ENCODE assay signal across 8 cellular contexts in the genomic region with DNA sequence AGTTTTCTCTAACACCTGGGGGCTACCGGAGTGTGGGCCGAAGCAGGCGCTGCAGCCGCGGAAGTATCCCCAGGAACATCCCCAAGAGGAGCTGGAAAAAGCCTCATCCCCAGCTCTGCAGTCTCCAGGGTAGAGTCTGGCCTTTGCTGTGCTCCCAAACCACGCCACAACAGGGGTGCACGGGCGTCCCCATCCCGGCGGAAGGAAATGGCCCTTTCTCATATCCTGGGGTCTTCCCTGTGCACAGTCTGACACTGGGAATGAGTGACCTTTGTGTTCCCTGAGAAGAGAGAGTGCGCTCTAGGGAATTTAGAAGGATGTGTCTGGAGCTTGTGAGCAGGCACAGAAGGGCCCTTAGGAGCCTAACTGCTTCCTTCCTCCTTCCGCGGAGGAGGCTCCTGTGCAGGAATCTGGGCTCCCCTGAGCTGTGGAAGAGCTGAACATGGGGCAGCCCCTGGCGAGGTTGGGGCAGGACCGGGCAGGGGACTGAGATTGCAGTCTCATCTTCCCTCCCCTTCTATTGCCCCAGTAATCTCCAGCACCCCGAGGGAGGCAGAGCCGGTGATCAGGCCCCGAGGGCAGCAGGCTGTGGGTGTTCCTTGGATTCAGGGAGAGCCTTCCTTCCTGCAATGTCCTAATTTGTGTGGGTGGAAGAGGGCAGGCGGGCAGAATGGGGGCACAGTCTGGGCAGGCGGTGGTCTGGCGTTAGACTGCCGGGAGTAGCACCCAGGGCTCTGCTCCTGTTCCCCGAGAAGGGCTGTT. TPM values are rescaled to one million over a fixed set of nuclear protein-coding genes. Genes with fewer than 3 reads are reported as not detected.
DNase-seq lines count a peak whose midpoint lies in the region; ATAC-seq and TF ChIP-seq lines count a peak whose summit lies in the region.
"Had no signal": no experiment of that assay in that cellular context is flagged by ENCODE, and none has a peak within 500 bp of the region (broad histone marks: within the 10 kb centered on the region; RNA-seq: fewer than 3 reads in every experiment).

No MANE protein-coding gene starts in this region.

- H3K27me3 ChIP-seq in iPS-18a (ENCODE audit: control insufficient read depth, insufficient read depth, low read length) (no peaks in the 10 kb centered on the region), stomach (no peaks in the 10 kb centered on the region)

- H3K9ac ChIP-seq in iPS-18a (ENCODE audit: low read length) = peak overlapping the region; percentile 92

- peak overlapping the region; percentile 95 for H3K27ac Mint-ChIP-seq in activated CD4-positive, alpha-beta memory T cell treated with anti-CD3 and anti-CD28 coated beads for 36 hours

- H3K36me3 ChIP-seq in iPS-18a (ENCODE audit: control insufficient read depth, low read depth, low read length) (peaks cover 40% of the 10 kb centered on the region), stomach (peaks cover 29 to 43% (median 41%) of the 10 kb centered on the region in 4 donors)

- CTCF ChIA-PET in activated CD4-positive, alpha-beta memory T cell treated with anti-CD3 and anti-CD28 coated beads for 36 hours (lab: Charles Lee) = interaction anchor here (0.7 to 2.7 kb wide), 3 partner anchors 9 to 34 kb away, joined by 3 to 11 read pairs (median 3); a partner anchor contains a TSS

- DNase-seq in HFF-Myc (ENCODE audit: extremely low read depth, low read depth) = no peak
- DNase-seq in activated CD4-positive, alpha-beta memory T cell treated with anti-CD3 and anti-CD28 coated beads for 36 hours = no peak
- no peak for DNase-seq in stomach
- no peak for DNase-seq in putamen (ENCODE audit: low spot score)
- DNase-seq: stimulated activated CD4-positive, alpha-beta T cell treated with anti-CD3 and anti-CD28 coated beads, Interleukin-2, amount 100 ng/mL, for 48 hours had no signal

- intact Hi-C loops in activated CD4-positive, alpha-beta memory T cell treated with anti-CD3 and anti-CD28 coated beads for 36 hours (cut with micrococcal nuclease) = loop anchor here (1.0 to 2.0 kb wide), 3 partner anchors 13 to 47 kb away; a partner anchor contains a TSS
- intact Hi-C loops in stomach (cut with DNase I; ENCODE audit: low total_unique reads) = loop anchor here (10.0 kb wide), 1 partner anchor 45 kb away; no protein-coding TSS in a partner anchor

- TF ChIP-seq POLR2A in stomach (IDR thresholded peaks at IDR 0.05) = no peak

- H3K4me3 Mint-ChIP-seq in activated CD4-positive, alpha-beta memory T cell treated with anti-CD3 and anti-CD28 coated beads for 36 hours = peak overlapping the region; percentile 95

- H3K4me3 ChIP-seq in HFF-Myc (replicated peaks; ENCODE audit: low read depth, low read length) = peak overlapping the region; percentile 81
- H3K4me3 ChIP-seq in iPS-18a (ENCODE audit: low read length) = peak overlapping the region; percentile 96
- peak overlapping the region; percentile 71 to 95 (median 84) for H3K4me3 ChIP-seq in stomach

- H3K9me3 Mint-ChIP-seq in activated CD4-positive, alpha-beta memory T cell treated with anti-CD3 and anti-CD28 coated beads for 36 hours = no peaks in the 10 kb centered on the region

- ATAC-seq in GM21360 (IDR thresholded peaks at IDR 0.05; ENCODE audit: unreplicated experiment) = no peak
- ATAC-seq in GM18861 (IDR thresholded peaks at IDR 0.05; ENCODE audit: unreplicated experiment) = no peak

- WGBS in stomach, 5 donors = 13 to 28% (median 25%) methylated on average over 12 to 23 of the region's 23 CpGs

- H3K27ac ChIP-seq in iPS-18a (ENCODE audit: low read length) = peak overlapping the region; percentile 98
- H3K27ac ChIP-seq in stomach = peak overlapping the region; percentile 87 to 97 (median 94)

- no peak for TF ChIP-seq EP300 in stomach (IDR thresholded peaks at IDR 0.05)

- H3K9me3 ChIP-seq in iPS-18a (ENCODE audit: control insufficient read depth, low read depth, low read length) = no peaks in the 10 kb centered on the region
- H3K9me3 ChIP-seq in stomach = no peaks in the 10 kb centered on the region

- peaks cover 25% of the 10 kb centered on the region for H3K4me1 Mint-ChIP-seq in activated CD4-positive, alpha-beta memory T cell treated with anti-CD3 and anti-CD28 coated beads for 36 hours (ENCODE audit: low read depth)

- POLR2A ChIA-PET in activated CD4-positive, alpha-beta memory T cell treated with anti-CD3 and anti-CD28 coated beads for 36 hours (lab: Charles Lee) = interaction anchor here (0.6 to 5.2 kb wide), 8 partner anchors 8 to 149 kb away, joined by 3 to 28 read pairs (median 4); a partner anchor contains a TSS

- peaks cover 21% of the 10 kb centered on the region for H3K36me3 Mint-ChIP-seq in activated CD4-positive, alpha-beta memory T cell treated with anti-CD3 and anti-CD28 coated beads for 36 hours

- no peaks in the 10 kb centered on the region for H3K27me3 Mint-ChIP-seq in activated CD4-positive, alpha-beta memory T cell treated with anti-CD3 and anti-CD28 coated beads for 36 hours

- H3K4me1 ChIP-seq in iPS-18a (ENCODE audit: control insufficient read depth, low read depth, low read length) = peaks cover 37% of the 10 kb centered on the region
- peaks cover 31 to 71% (median 60%) of the 10 kb centered on the region in 4 donors for H3K4me1 ChIP-seq in stomach

- TF ChIP-seq CTCF in HFF-Myc (IDR thresholded peaks at IDR 0.05; ENCODE audit: low read depth, low read length, missing control alignments) (no peak), stomach (IDR thresholded peaks at IDR 0.05) (no peak)

RNA-seq across cellular contexts. Expression of a gene that starts 1.3 kb away (rescaled TPM):
- 10 to 100 TPM; 52.3 to 56.9 TPM for total RNA-seq in activated CD4-positive, alpha-beta memory T cell treated with anti-CD3 and anti-CD28 coated beads for 36 hours
- 100 to 1,000 TPM in 3 of 5 donors, 10 to 100 TPM in 2; 44.2 to 298 (median 104) TPM for total RNA-seq in stomach
- 10 to 100 TPM; 35.9 to 41.5 (median 36.4) TPM for polyA plus RNA-seq in stomach

RNA-seq across cellular contexts. Expression of a gene that starts 9.2 kb away (rescaled TPM):
- total RNA-seq in activated CD4-positive, alpha-beta memory T cell treated with anti-CD3 and anti-CD28 coated beads for 36 hours = 1 to 10 TPM; 6.0 to 6.8 TPM
- total RNA-seq in stomach = 10 to 100 TPM in 2 of 5 donors, 1 to 10 TPM in 1, not detected in 2; 2.0 to 17.0 (median 14.8) TPM
- 1 to 10 TPM; 1.8 to 2.6 (median 2.4) TPM for polyA plus RNA-seq in stomach

RNA-seq across cellular contexts. Expression of a gene that starts 28.5 kb away (rescaled TPM):
- not detected for total RNA-seq in activated CD4-positive, alpha-beta memory T cell treated with anti-CD3 and anti-CD28 coated beads for 36 hours
- total RNA-seq in stomach = 100 to 1,000 TPM in 1 of 5 donors, 10 to 100 TPM in 4; 33.5 to 244 (median 70.9) TPM
- 100 to 1,000 TPM; 161 to 232 (median 197) TPM for polyA plus RNA-seq in stomach

RNA-seq across cellular contexts. Expression of a gene that starts 46.6 kb away (rescaled TPM):
- total RNA-seq in activated CD4-positive, alpha-beta memory T cell treated with anti-CD3 and anti-CD28 coated beads for 36 hours = 1 to 10 TPM; 8.0 to 8.8 TPM
- total RNA-seq in stomach = 10 to 100 TPM in 3 of 5 donors, 1 to 10 TPM in 2; 2.3 to 68.7 (median 16.2) TPM
- polyA plus RNA-seq in stomach = 10 to 100 TPM in 1 of 3 donors, 1 to 10 TPM in 2; 3.1 to 10.1 (median 7.0) TPM

RNA-seq across cellular contexts. Expression of a gene that starts 46.8 kb away (rescaled TPM):
- total RNA-seq in activated CD4-positive, alpha-beta memory T cell treated with anti-CD3 and anti-CD28 coated beads for 36 hours = 10 to 100 TPM; 26.1 to 27.1 TPM
- 10 to 100 TPM in 3 of 5 donors, not detected in 2; 11.6 to 15.9 (median 14.2) TPM for total RNA-seq in stomach
- 1 to 10 TPM; 5.6 to 7.6 (median 7.4) TPM for polyA plus RNA-seq in stomach

Comparison
In these comparisons a context has a peak if more than half of its experiments do, and no peak if none do; other contexts are left out.
1. RNA of a gene that starts 28.5 kb away (total RNA-seq): 33.5 to 244 TPM in stomach; not detected in activated CD4-positive, alpha-beta memory T cell treated with anti-CD3 and anti-CD28 coated beads for 36 hours; every median in the first group is over 10 times any median in the second.
2. Peak in every context shown above with its lines, with median percentiles within 50 percentile points of each other: H3K4me3 ChIP-seq.